26 cellular contexts compared by ENCODE assay signal in genomic region chr11:13952668-13953067, GRCh38. TPM values are rescaled to one million over a fixed set of nuclear protein-coding genes. Genes with fewer than 3 reads are reported as not detected.
"Had no signal": no experiment of that assay in that cellular context is flagged by ENCODE, and none has a peak within 500 bp of the region (broad histone marks: within the 10 kb centered on the region; RNA-seq: fewer than 3 reads in every experiment).

No MANE protein-coding gene starts in this region.

- H3K4me1 ChIP-seq: esophagus squamous epithelium, gastrocnemius medialis, left lung, lower lobe of right lung had no signal

- H3K27ac ChIP-seq: epithelial cell of prostate, esophagus squamous epithelium, gastrocnemius medialis, heart right ventricle, left lung, lower lobe of right lung had no signal

- H3K4me1 Mint-ChIP-seq: endodermal cell, mesothelial cell of epicardium, naive B cell had no signal

- H3K36me3 Mint-ChIP-seq: mesothelial cell of epicardium; naive B cell; naive thymus-derived CD8-positive, alpha-beta T cell had no signal

- ATAC-seq: effector memory CD8-positive, alpha-beta T cell; esophagus mucosa; gastrocnemius medialis; heart right ventricle; left cardiac atrium; left lung; left ventricle myocardium superior; lower lobe of right lung; naive thymus-derived CD8-positive, alpha-beta T cell had no signal

- H3K9me3 ChIP-seq: esophagus squamous epithelium, gastrocnemius medialis, heart right ventricle, left lung, lower lobe of right lung, mucosa of descending colon had no signal

- H3K4me3 Mint-ChIP-seq: dendritic cell treated with granulocyte-macrophage colony-stimulating factor and Interleukin-4, amounts not matched to agents 40 ng/mL and 50 ng/mL, for 4 days; effector memory CD8-positive, alpha-beta T cell; endodermal cell; mesothelial cell of epicardium; naive thymus-derived CD8-positive, alpha-beta T cell had no signal

- DNase-seq: cortex of kidney; effector CD8-positive, alpha-beta T cell; effector memory CD8-positive, alpha-beta T cell; endodermal cell; erythroblast; esophagus squamous epithelium; foreskin fibroblast; foreskin melanocyte; gastrocnemius medialis; glutamatergic neuron; head of caudate nucleus; heart right ventricle; hippocampal formation; left cardiac atrium; left lung; left ventricle myocardium superior; lower lobe of right lung; mesenchymal stem cell; mucosa of descending colon; naive B cell; naive thymus-derived CD8-positive, alpha-beta T cell had no signal

- H3K27me3 Mint-ChIP-seq: naive thymus-derived CD8-positive, alpha-beta T cell had no signal

- H3K27ac Mint-ChIP-seq: dendritic cell treated with granulocyte-macrophage colony-stimulating factor and Interleukin-4, amounts not matched to agents 40 ng/mL and 50 ng/mL, for 4 days; effector memory CD8-positive, alpha-beta T cell; endodermal cell; mesothelial cell of epicardium; naive B cell had no signal

- H3K4me3 ChIP-seq: esophagus squamous epithelium, gastrocnemius medialis, heart right ventricle, left lung, lower lobe of right lung, mucosa of descending colon had no signal

- H3K9me3 Mint-ChIP-seq: dendritic cell treated with granulocyte-macrophage colony-stimulating factor and Interleukin-4, amounts not matched to agents 40 ng/mL and 50 ng/mL, for 4 days; effector memory CD8-positive, alpha-beta T cell; endodermal cell; mesothelial cell of epicardium; naive B cell; naive thymus-derived CD8-positive, alpha-beta T cell had no signal

- H3K36me3 ChIP-seq: esophagus squamous epithelium, gastrocnemius medialis, heart right ventricle, left lung, lower lobe of right lung had no signal

RNA-seq across cellular contexts. Expression of gene SPON1, which starts 9.9 kb away (rescaled TPM):
- polyA plus RNA-seq: keratinocyte had no signal
